ENCODE assay signal across 30 cellular contexts in the genomic region with DNA sequence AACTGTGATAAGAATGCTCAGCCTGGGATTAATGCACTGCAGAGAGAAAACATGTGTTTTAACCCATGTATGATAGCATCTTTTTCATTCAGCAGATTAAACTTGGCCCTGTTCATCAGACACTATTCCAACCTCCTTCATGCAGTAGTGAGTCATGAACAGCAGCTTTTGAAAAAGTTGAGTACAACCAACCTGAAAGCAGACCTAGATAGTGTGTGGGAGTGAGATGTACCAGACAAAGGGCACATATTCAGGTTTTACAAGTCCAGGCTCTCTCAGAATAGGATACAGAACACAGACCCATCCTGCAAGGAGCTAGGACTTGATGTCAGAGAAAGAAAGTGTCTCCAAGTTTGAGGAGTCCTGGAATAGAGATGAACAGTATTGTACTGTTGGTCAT.
"Had no signal": no experiment of that assay in that cellular context is flagged by ENCODE, and none has a peak within 500 bp of the region (broad histone marks: within the 10 kb centered on the region; RNA-seq: fewer than 3 reads in every experiment).

No MANE protein-coding gene starts in this region.

- H3K4me3 ChIP-seq: hepatocyte, left ventricle myocardium inferior, lung, neural progenitor cell, pancreas, prostate gland, skin epidermis, stomach, testis, tibial artery, upper lobe of right lung had no signal

- FAIRE-seq: pancreas, urothelium cell line had no signal

- H3K4me2 ChIP-seq: hepatocyte, neural progenitor cell had no signal

- H3K9me3 ChIP-seq: left ventricle myocardium inferior, neutrophil, pancreas, prostate gland, stomach, testis, tibial artery, upper lobe of right lung had no signal

- H3K27me3 ChIP-seq: hepatocyte, neural progenitor cell, neutrophil, pancreas, stomach, testis, tibial artery, upper lobe of right lung had no signal

- H3K27me3 Mint-ChIP-seq: naive B cell; stimulated activated naive B cell treated with anti-CD40 and anti-IgM and Interleukin-4, amounts not matched to agents 10 μg/mL and 1 μg/mL and 100 μg/mL, for 72 hours had no signal

- H2AFZ ChIP-seq: hepatocyte, neural progenitor cell had no signal

- DNase-seq: islet precursor cell; left ventricle myocardium inferior; mesendoderm; naive B cell; natural killer cell; nephron progenitor cell; pancreas; posterior cingulate gyrus; retina; right cardiac atrium; stimulated activated CD4-positive, alpha-beta T cell treated with anti-CD3 and anti-CD28 coated beads, Interleukin-12 subunit alpha, Interleukin-12 subunit beta, amount 100 ng/mL, for 4 hours; stimulated activated CD4-positive, alpha-beta T cell treated with anti-CD3 and anti-CD28 coated beads, Interleukin-15, amount 100 ng/mL, for 24 hours; stimulated activated CD4-positive, alpha-beta T cell treated with anti-CD3 and anti-CD28 coated beads, Interleukin-2, amount 100 ng/mL, for 24 hours; stimulated activated CD4-positive, alpha-beta T cell treated with anti-CD3 and anti-CD28 coated beads, Interleukin-4, amount 100 ng/mL, for 1 hour; stimulated activated naive B cell treated with anti-CD40 and anti-IgM and Interleukin-4, amounts not matched to agents 10 μg/mL and 1 μg/mL and 100 μg/mL, for 72 hours; stimulated activated naive CD8-positive, alpha-beta T cell treated with anti-CD3 and anti-CD28 coated beads, Interleukin-15, Interleukin-2, amounts not matched to agents 100 U/mL and 50 U/mL, for 24 hours; stomach; testis; tibial artery; trophoblast cell; upper lobe of right lung had no signal

- H3K79me2 ChIP-seq: hepatocyte had no signal

- H3K27ac Mint-ChIP-seq: mesothelial cell of epicardium; naive B cell; natural killer cell; nephron progenitor cell; neural progenitor cell; stimulated activated naive B cell treated with anti-CD40 and anti-IgM and Interleukin-4, amounts not matched to agents 10 μg/mL and 1 μg/mL and 100 μg/mL, for 72 hours had no signal

- H3K9me3 Mint-ChIP-seq: mesothelial cell of epicardium; nephron progenitor cell; neural progenitor cell; stimulated activated naive B cell treated with anti-CD40 and anti-IgM and Interleukin-4, amounts not matched to agents 10 μg/mL and 1 μg/mL and 100 μg/mL, for 72 hours had no signal

- H3K9ac ChIP-seq: neural progenitor cell had no signal

- H3K36me3 ChIP-seq: left ventricle myocardium inferior, neural progenitor cell, neutrophil, pancreas, prostate gland, stomach, tibial artery, upper lobe of right lung had no signal

- H3K4me1 Mint-ChIP-seq: mesothelial cell of epicardium, natural killer cell, nephron progenitor cell, neural progenitor cell had no signal

- H3K36me3 Mint-ChIP-seq: mesothelial cell of epicardium; natural killer cell; neural progenitor cell; stimulated activated naive B cell treated with anti-CD40 and anti-IgM and Interleukin-4, amounts not matched to agents 10 μg/mL and 1 μg/mL and 100 μg/mL, for 72 hours had no signal

- H3K4me3 Mint-ChIP-seq: mesothelial cell of epicardium; naive B cell; natural killer cell; nephron progenitor cell; neural progenitor cell; stimulated activated naive B cell treated with anti-CD40 and anti-IgM and Interleukin-4, amounts not matched to agents 10 μg/mL and 1 μg/mL and 100 μg/mL, for 72 hours had no signal

- H3K4me1 ChIP-seq: left ventricle myocardium inferior, neural progenitor cell, pancreas, prostate gland, stomach, testis, tibial artery, upper lobe of right lung had no signal

- H3K27ac ChIP-seq: hepatocyte, left ventricle myocardium inferior, neural progenitor cell, neutrophil, pancreas, prostate gland, skin epidermis, stomach, testis, tibial artery, upper lobe of right lung had no signal

- ATAC-seq: natural killer cell; pancreas; right cardiac atrium; sciatic nerve; stimulated activated naive CD8-positive, alpha-beta T cell treated with anti-CD3 and anti-CD28 coated beads, Interleukin-15, Interleukin-2, amounts not matched to agents 100 U/mL and 50 U/mL, for 24 hours; upper lobe of right lung had no signal
